7 cellular contexts compared by ENCODE assay signal in genomic region chr2:21256006-21256405, GRCh38.
A peak's percentile ranks its signal among the peaks of the same experiment; 100 is the strongest.
DNase-seq lines count a peak whose midpoint lies in the region; ATAC-seq and TF ChIP-seq lines count a peak whose summit lies in the region.

No MANE protein-coding gene starts in this region.

- H3K9me3 ChIP-seq in left lung = no peaks in the 10 kb centered on the region

- no peak overlapping the region for H3K4me3 ChIP-seq in left lung

- no peaks in the 10 kb centered on the region for H3K27me3 Mint-ChIP-seq in progenitor cell of endocrine pancreas

- H3K36me3 ChIP-seq in left lung = no peaks in the 10 kb centered on the region

- H3K27me3 ChIP-seq in left lung = no peaks in the 10 kb centered on the region

- peak; percentile 71 for ATAC-seq in GM21367 (IDR thresholded peaks at IDR 0.05; ENCODE audit: unreplicated experiment)
- peak; percentile 85 for ATAC-seq in HG03575 (IDR thresholded peaks at IDR 0.05; ENCODE audit: extremely low read depth, insufficient number of reproducible peaks, low FRiP score, unreplicated experiment)
- peak; percentile 74 for ATAC-seq in left lung

- H3K4me1 Mint-ChIP-seq in progenitor cell of endocrine pancreas (ENCODE audit: low read depth) = peaks cover 19% of the 10 kb centered on the region

- DNase-seq in anterior cingulate cortex (lab: John Stamatoyannopoulos, UW) (peak in 48 of 58 donors; percentile 15 to 95 (median 70)), left lung (no peak), progenitor cell of endocrine pancreas (ENCODE audit: low spot score, unreplicated experiment) (no peak), NCI-H1694 treated with DMSO at 0.1 percent for 48 hours (lab: John Stamatoyannopoulos, UW) (no peak)
- no peak for DNase-seq in activated CD8-positive, alpha-beta memory T cell treated with anti-CD3 and anti-CD28 coated beads, Interleukin-2, amount 50 U/mL, for 48 hours

- TF ChIP-seq CTCF in left lung (IDR thresholded peaks at IDR 0.05) = no peak
- no peak for TF ChIP-seq CTCF in progenitor cell of endocrine pancreas (IDR thresholded peaks at IDR 0.05; ENCODE audit: unreplicated experiment)

- H3K27ac Mint-ChIP-seq in progenitor cell of endocrine pancreas = no peak overlapping the region

- H3K4me1 ChIP-seq in left lung = no peaks in the 10 kb centered on the region

- intact Hi-C loops in left lung (cut with DNase I) = no loop called here

- no peak overlapping the region for H3K4me3 Mint-ChIP-seq in progenitor cell of endocrine pancreas (ENCODE audit: low read depth)

- H3K9me3 Mint-ChIP-seq in progenitor cell of endocrine pancreas (ENCODE audit: low read depth) = no peaks in the 10 kb centered on the region

- H3K36me3 Mint-ChIP-seq in progenitor cell of endocrine pancreas (ENCODE audit: insufficient read depth) = no peaks in the 10 kb centered on the region

- H3K27ac ChIP-seq in left lung = no peak overlapping the region

Comparison
In these comparisons a context has a peak if more than half of its experiments do, and no peak if none do; other contexts are left out.
1. DNase-seq: peak in anterior cingulate cortex (48 of 58); none in left lung (0 of 2), progenitor cell of endocrine pancreas (single experiment), activated CD8-positive, alpha-beta memory T cell treated with anti-CD3 and anti-CD28 coated beads, Interleukin-2, amount 50 U/mL, for 48 hours (single experiment) and NCI-H1694 treated with DMSO at 0.1 percent for 48 hours (single experiment).
2. Peak in every context shown above with its lines, with median percentiles within 50 percentile points of each other: ATAC-seq.